In the genomic region with DNA sequence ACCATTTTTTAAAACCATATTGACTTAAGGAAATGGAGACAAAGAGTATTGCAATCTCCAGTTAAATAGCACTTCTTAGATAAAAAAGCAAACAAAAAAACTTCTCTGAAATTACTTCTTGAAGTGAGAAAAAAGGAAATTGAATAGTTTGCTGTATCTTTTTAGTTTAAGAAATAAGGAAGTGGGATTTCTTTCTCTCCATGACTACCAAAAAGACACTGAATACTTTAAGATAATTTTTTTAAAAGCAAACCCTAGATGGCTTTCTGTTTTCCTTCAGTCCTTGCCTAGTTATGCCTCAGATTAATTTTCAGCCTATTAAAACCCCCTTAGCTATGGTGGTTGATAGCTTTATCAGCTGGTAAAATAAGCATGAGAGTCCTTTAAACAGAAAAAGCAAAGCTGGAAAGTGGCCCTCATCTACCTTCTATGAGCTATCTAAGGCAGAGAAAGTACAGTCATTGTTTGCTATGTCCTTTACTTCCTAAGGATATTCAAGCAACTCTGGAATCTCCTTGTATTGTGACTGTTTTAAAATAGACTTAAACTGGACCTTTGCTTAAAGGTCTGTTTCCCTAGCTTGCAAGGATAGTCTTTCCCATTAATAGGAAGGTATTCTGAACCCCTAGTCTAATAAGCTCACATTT, we compare ENCODE assay signal across 1 cellular context.
TF ChIP-seq lines count a peak whose summit lies in the region.

No MANE protein-coding gene starts in this region.

TF ChIP-seq in GM23338, 12 proteins besides CTCF, POLR2A, EP300 and RAD21 (continued from another document):
- TF ChIP-seq, protein P1, sequence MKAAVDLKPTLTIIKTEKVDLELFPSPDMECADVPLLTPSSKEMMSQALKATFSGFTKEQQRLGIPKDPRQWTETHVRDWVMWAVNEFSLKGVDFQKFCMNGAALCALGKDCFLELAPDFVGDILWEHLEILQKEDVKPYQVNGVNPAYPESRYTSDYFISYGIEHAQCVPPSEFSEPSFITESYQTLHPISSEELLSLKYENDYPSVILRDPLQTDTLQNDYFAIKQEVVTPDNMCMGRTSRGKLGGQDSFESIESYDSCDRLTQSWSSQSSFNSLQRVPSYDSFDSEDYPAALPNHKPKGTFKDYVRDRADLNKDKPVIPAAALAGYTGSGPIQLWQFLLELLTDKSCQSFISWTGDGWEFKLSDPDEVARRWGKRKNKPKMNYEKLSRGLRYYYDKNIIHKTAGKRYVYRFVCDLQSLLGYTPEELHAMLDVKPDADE (IDR thresholded peaks at IDR 0.05), result no peak
- no peak for TF ChIP-seq STAT1 (IDR thresholded peaks at IDR 0.05; ENCODE audit: unreplicated experiment)
- no peak for TF ChIP-seq NANOG (IDR thresholded peaks at IDR 0.05; ENCODE audit: borderline replicate concordance)
- TF ChIP-seq, protein P2, sequence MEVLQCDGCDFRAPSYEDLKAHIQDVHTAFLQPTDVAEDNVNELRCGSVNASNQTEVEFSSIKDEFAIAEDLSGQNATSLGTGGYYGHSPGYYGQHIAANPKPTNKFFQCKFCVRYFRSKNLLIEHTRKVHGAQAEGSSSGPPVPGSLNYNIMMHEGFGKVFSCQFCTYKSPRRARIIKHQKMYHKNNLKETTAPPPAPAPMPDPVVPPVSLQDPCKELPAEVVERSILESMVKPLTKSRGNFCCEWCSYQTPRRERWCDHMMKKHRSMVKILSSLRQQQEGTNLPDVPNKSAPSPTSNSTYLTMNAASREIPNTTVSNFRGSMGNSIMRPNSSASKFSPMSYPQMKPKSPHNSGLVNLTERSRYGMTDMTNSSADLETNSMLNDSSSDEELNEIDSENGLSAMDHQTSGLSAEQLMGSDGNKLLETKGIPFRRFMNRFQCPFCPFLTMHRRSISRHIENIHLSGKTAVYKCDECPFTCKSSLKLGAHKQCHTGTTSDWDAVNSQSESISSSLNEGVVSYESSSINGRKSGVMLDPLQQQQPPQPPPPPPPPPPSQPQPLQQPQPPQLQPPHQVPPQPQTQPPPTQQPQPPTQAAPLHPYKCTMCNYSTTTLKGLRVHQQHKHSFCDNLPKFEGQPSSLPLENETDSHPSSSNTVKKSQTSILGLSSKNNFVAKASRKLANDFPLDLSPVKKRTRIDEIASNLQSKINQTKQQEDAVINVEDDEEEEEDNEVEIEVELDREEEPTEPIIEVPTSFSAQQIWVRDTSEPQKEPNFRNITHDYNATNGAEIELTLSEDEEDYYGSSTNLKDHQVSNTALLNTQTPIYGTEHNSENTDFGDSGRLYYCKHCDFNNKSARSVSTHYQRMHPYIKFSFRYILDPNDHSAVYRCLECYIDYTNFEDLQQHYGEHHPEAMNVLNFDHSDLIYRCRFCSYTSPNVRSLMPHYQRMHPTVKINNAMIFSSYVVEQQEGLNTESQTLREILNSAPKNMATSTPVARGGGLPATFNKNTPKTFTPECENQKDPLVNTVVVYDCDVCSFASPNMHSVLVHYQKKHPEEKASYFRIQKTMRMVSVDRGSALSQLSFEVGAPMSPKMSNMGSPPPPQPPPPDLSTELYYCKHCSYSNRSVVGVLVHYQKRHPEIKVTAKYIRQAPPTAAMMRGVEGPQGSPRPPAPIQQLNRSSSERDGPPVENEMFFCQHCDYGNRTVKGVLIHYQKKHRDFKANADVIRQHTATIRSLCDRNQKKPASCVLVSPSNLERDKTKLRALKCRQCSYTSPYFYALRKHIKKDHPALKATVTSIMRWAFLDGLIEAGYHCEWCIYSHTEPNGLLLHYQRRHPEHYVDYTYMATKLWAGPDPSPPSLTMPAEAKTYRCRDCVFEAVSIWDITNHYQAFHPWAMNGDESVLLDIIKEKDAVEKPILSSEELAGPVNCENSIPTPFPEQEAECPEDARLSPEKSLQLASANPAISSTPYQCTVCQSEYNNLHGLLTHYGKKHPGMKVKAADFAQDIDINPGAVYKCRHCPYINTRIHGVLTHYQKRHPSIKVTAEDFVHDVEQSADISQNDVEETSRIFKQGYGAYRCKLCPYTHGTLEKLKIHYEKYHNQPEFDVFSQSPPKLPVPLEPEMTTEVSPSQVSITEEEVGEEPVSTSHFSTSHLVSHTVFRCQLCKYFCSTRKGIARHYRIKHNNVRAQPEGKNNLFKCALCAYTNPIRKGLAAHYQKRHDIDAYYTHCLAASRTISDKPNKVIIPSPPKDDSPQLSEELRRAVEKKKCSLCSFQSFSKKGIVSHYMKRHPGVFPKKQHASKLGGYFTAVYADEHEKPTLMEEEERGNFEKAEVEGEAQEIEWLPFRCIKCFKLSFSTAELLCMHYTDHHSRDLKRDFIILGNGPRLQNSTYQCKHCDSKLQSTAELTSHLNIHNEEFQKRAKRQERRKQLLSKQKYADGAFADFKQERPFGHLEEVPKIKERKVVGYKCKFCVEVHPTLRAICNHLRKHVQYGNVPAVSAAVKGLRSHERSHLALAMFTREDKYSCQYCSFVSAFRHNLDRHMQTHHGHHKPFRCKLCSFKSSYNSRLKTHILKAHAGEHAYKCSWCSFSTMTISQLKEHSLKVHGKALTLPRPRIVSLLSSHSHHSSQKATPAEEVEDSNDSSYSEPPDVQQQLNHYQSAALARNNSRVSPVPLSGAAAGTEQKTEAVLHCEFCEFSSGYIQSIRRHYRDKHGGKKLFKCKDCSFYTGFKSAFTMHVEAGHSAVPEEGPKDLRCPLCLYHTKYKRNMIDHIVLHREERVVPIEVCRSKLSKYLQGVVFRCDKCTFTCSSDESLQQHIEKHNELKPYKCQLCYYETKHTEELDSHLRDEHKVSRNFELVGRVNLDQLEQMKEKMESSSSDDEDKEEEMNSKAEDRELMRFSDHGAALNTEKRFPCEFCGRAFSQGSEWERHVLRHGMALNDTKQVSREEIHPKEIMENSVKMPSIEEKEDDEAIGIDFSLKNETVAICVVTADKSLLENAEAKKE (CRISPR knock-in tag; IDR thresholded peaks at IDR 0.05), result no peak
TF ChIP-seq in GM23338: peak in this region for 0.
